In the genomic region with DNA sequence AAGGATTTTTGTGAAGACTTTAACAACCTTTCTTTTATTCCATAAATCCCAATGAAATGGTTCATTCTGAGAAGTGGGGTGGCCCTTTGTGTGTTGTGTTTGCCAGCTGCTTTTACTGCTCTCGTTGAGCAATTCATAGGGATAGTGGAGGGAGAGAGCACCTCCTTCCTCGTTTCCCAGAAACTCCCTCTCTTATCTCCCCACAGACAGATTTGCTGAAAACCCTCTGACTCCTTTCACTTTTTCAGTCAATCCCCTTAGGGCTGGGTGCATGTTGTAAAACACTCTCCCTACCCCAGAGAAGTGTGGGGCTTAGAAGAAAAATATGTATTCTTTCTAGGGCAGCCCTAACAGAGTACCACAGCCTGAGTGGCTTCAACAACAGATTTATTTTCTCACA, we compare ENCODE assay signal across 4 cellular contexts.
"Had no signal": no experiment of that assay in that cellular context is flagged by ENCODE, and none has a peak within 500 bp of the region (broad histone marks: within the 10 kb centered on the region; RNA-seq: fewer than 3 reads in every experiment).

No MANE protein-coding gene starts in this region.

- DNase-seq: H9, HCEC 1CT, IMR-90 had no signal

- ATAC-seq: GM23338 had no signal

- H3K4me3 ChIP-seq: GM23338 had no signal

- H3K9me3 Mint-ChIP-seq: GM23338, H9 had no signal

- H3K4me3 Mint-ChIP-seq: GM23338, H9 had no signal

- H3K27ac Mint-ChIP-seq: GM23338, H9 had no signal

- H3K4me1 Mint-ChIP-seq: GM23338, H9 had no signal
